11 cellular contexts compared by ENCODE assay signal in genomic region chr6:31575952-31576684, GRCh38. TPM values are rescaled to one million over a fixed set of nuclear protein-coding genes. Genes with fewer than 3 reads are reported as not detected.
A peak's percentile ranks its signal among the peaks of the same experiment; 100 is the strongest.
DNase-seq lines count a peak whose midpoint lies in the region; ATAC-seq and TF ChIP-seq lines count a peak whose summit lies in the region.
"Had no signal": no experiment of that assay in that cellular context is flagged by ENCODE, and none has a peak within 500 bp of the region (broad histone marks: within the 10 kb centered on the region; RNA-seq: fewer than 3 reads in every experiment).

No MANE protein-coding gene starts in this region.

- no peak for DNase-seq in activated CD4-positive, alpha-beta T cell treated with anti-CD3 and anti-CD28 coated beads for 36 hours
- DNase-seq in activated CD4-positive, alpha-beta T cell treated with anti-CD3 and anti-CD28 coated beads for 48 hours: no peak
- peak; percentile 7 to 21 for DNase-seq in SJCRH30
- DNase-seq in stimulated activated naive CD8-positive, alpha-beta T cell treated with anti-CD3 and anti-CD28 coated beads, Interleukin-15, amount 100 ng/mL, for 72 hours: no peak
- no peak for DNase-seq in stimulated activated naive CD4-positive, alpha-beta T cell treated with Interleukin-2 at 50 U/mL for 16 hours (lab: John Stamatoyannopoulos, UW)

- H3K4me3 Mint-ChIP-seq in activated CD4-positive, alpha-beta T cell treated with anti-CD3 and anti-CD28 coated beads for 36 hours: peak overlapping the region; percentile 97
- peak overlapping the region; percentile 86 to 97 for H3K4me3 Mint-ChIP-seq in stimulated activated naive CD8-positive, alpha-beta T cell treated with anti-CD3 and anti-CD28 coated beads, Interleukin-15, amount 100 ng/mL, for 72 hours

- POLR2A ChIA-PET in activated CD4-positive, alpha-beta T cell treated with anti-CD3 and anti-CD28 coated beads for 36 hours (lab: Charles Lee): interaction anchor here (0.9 to 4.9 kb wide), 14 partner anchors 10 to 287 kb away, joined by 3 to 43 read pairs (median 8); partner anchors contain the start of genes DDX39B, LST1, NCR3 and NEU1

- no peaks in the 10 kb centered on the region for H3K9me3 ChIP-seq in SJCRH30 (replicated peaks)
- H3K9me3 ChIP-seq in gastroesophageal sphincter: no peaks in the 10 kb centered on the region

- H3K4me3 ChIP-seq in SJCRH30 (no peak overlapping the region), gastroesophageal sphincter (peak overlapping the region in 1 of 2 donors; percentile 38)

- peaks cover 69% of the 10 kb centered on the region for H3K4me1 Mint-ChIP-seq in activated CD4-positive, alpha-beta T cell treated with anti-CD3 and anti-CD28 coated beads for 36 hours
- peaks cover 88% of the 10 kb centered on the region for H3K4me1 Mint-ChIP-seq in stimulated activated naive CD8-positive, alpha-beta T cell treated with anti-CD3 and anti-CD28 coated beads, Interleukin-15, amount 100 ng/mL, for 72 hours

- intact Hi-C loops in activated CD4-positive, alpha-beta T cell treated with anti-CD3 and anti-CD28 coated beads for 36 hours (cut with DNase I, micrococcal nuclease): loop anchor here (1.0 to 10.0 kb wide), 6 partner anchors 16 to 1231 kb away; partner anchors contain the start of genes PRRC2A (in 1 of the 2) and RPP21 (in 1 of the 2)

- no peak for TF ChIP-seq EP300 in gastroesophageal sphincter (IDR thresholded peaks at IDR 0.05)

- ATAC-seq in activated CD4-positive, alpha-beta T cell treated with anti-CD3 and anti-CD28 coated beads for 36 hours: no peak
- no peak for ATAC-seq in gastroesophageal sphincter
- no peak for ATAC-seq in stimulated activated naive CD8-positive, alpha-beta T cell treated with anti-CD3 and anti-CD28 coated beads, Interleukin-15, amount 100 ng/mL, for 72 hours
- no peak for ATAC-seq in HG02885 (IDR thresholded peaks at IDR 0.05; ENCODE audit: poor library complexity, unreplicated experiment)
- no peak for ATAC-seq in HG02870 (IDR thresholded peaks at IDR 0.05; ENCODE audit: unreplicated experiment)
- ATAC-seq: HCT116 had no signal

- H3K27ac Mint-ChIP-seq in activated CD4-positive, alpha-beta T cell treated with anti-CD3 and anti-CD28 coated beads for 36 hours: peak overlapping the region; percentile 98
- H3K27ac Mint-ChIP-seq in stimulated activated naive CD8-positive, alpha-beta T cell treated with anti-CD3 and anti-CD28 coated beads, Interleukin-15, amount 100 ng/mL, for 72 hours: peak overlapping the region; percentile 47 to 60

- H3K9me3 Mint-ChIP-seq in activated CD4-positive, alpha-beta T cell treated with anti-CD3 and anti-CD28 coated beads for 36 hours (ENCODE audit: low read depth): no peaks in the 10 kb centered on the region
- no peaks in the 10 kb centered on the region for H3K9me3 Mint-ChIP-seq in stimulated activated naive CD8-positive, alpha-beta T cell treated with anti-CD3 and anti-CD28 coated beads, Interleukin-15, amount 100 ng/mL, for 72 hours

- no peaks in the 10 kb centered on the region for H3K36me3 ChIP-seq in SJCRH30
- no peaks in the 10 kb centered on the region for H3K36me3 ChIP-seq in gastroesophageal sphincter

- no peaks in the 10 kb centered on the region for H3K27me3 Mint-ChIP-seq in activated CD4-positive, alpha-beta T cell treated with anti-CD3 and anti-CD28 coated beads for 36 hours
- H3K27me3 Mint-ChIP-seq in stimulated activated naive CD8-positive, alpha-beta T cell treated with anti-CD3 and anti-CD28 coated beads, Interleukin-15, amount 100 ng/mL, for 72 hours: no peaks in the 10 kb centered on the region

- peaks cover 14% of the 10 kb centered on the region; the same call in 1 of the 2 replicates for H3K27me3 ChIP-seq in SJCRH30
- H3K27me3 ChIP-seq in gastroesophageal sphincter: peaks cover 15% of the 10 kb centered on the region

- no peak for TF ChIP-seq POLR2A in gastroesophageal sphincter (IDR thresholded peaks at IDR 0.05)

- CTCF ChIA-PET in activated CD4-positive, alpha-beta T cell treated with anti-CD3 and anti-CD28 coated beads for 36 hours (lab: Charles Lee): interaction anchor here (0.7 to 28.5 kb wide), 9 partner anchors 1 to 115 kb away, joined by 3 to 873 read pairs (median 4); partner anchors contain the start of genes ATP6V1G2, DDX39B, LST1 and LTA

- TF ChIP-seq CTCF in gastroesophageal sphincter (IDR thresholded peaks at IDR 0.05): no peak

- H3K4me1 ChIP-seq in SJCRH30 (no peaks in the 10 kb centered on the region), gastroesophageal sphincter (peaks cover 0 to 8% (median 0%) of the 10 kb centered on the region in 3 donors)

- H3K27ac ChIP-seq in SJCRH30: no peak overlapping the region
- H3K27ac ChIP-seq in gastroesophageal sphincter: peak overlapping the region in 3 of 4 donors; percentile 54 to 71 (median 54)

- peaks cover 60% of the 10 kb centered on the region for H3K36me3 Mint-ChIP-seq in activated CD4-positive, alpha-beta T cell treated with anti-CD3 and anti-CD28 coated beads for 36 hours (ENCODE audit: low read depth)

- 52 to 75% methylated on average over 5 to 6 of the region's 8 CpGs for WGBS in gastroesophageal sphincter (ENCODE audit: low coverage in 1 of 2), 2 donors

RNA-seq across cellular contexts. Expression of gene TNF, which starts 0.8 kb away (rescaled TPM):
- 10 to 100 TPM; 82.3 to 93.3 TPM for total RNA-seq in activated CD4-positive, alpha-beta T cell treated with anti-CD3 and anti-CD28 coated beads for 36 hours
- not detected in 2 replicates for total RNA-seq in SJCRH30 (2014; rRNA removed; shearing (Covaris generic))
- total RNA-seq in gastroesophageal sphincter: under 1 TPM in 1 of 4 donors, not detected in 3; 0.81 TPM
- total RNA-seq: bronchial epithelial cell had no signal

RNA-seq across cellular contexts. Expression of gene LTA, which starts 4.0 kb away (rescaled TPM):
- total RNA-seq in activated CD4-positive, alpha-beta T cell treated with anti-CD3 and anti-CD28 coated beads for 36 hours: 100 to 1,000 TPM; 396 to 570 TPM
- not detected in 2 replicates for total RNA-seq in SJCRH30 (2014; rRNA removed; shearing (Covaris generic))
- not detected for total RNA-seq in gastroesophageal sphincter
- total RNA-seq: bronchial epithelial cell, renal cortical epithelial cell had no signal

RNA-seq across cellular contexts. Expression of gene LTB, which starts 6.1 kb away (rescaled TPM):
- 10 to 100 TPM; 44.9 to 73.3 TPM for total RNA-seq in activated CD4-positive, alpha-beta T cell treated with anti-CD3 and anti-CD28 coated beads for 36 hours
- not detected in 2 replicates for total RNA-seq in SJCRH30 (2014; rRNA removed; shearing (Covaris generic))
- under 1 TPM in 1 of 4 donors, not detected in 3; 0.57 TPM for total RNA-seq in gastroesophageal sphincter
- total RNA-seq: bronchial epithelial cell had no signal

RNA-seq across cellular contexts. Expression of gene LST1, which starts 10.0 kb away (rescaled TPM):
- total RNA-seq in activated CD4-positive, alpha-beta T cell treated with anti-CD3 and anti-CD28 coated beads for 36 hours: 10 to 100 TPM in 1 of 2 experiments, 1 to 10 TPM in 1; 9.1 to 11.1 TPM
- total RNA-seq in SJCRH30 (2014; rRNA removed; shearing (Covaris generic)): not detected in 2 replicates
- 1 to 10 TPM; 1.4 to 7.7 (median 6.9) TPM for total RNA-seq in gastroesophageal sphincter
- total RNA-seq: bronchial epithelial cell, renal cortical epithelial cell had no signal

RNA-seq across cellular contexts. Expression of gene NCR3, which starts 16.7 kb away (rescaled TPM):
- 1 to 10 TPM; 5.4 to 6.6 TPM for total RNA-seq in activated CD4-positive, alpha-beta T cell treated with anti-CD3 and anti-CD28 coated beads for 36 hours
- total RNA-seq in SJCRH30 (2014; rRNA removed; shearing (Covaris generic)): not detected in 2 replicates
- not detected for total RNA-seq in gastroesophageal sphincter
- total RNA-seq: bronchial epithelial cell, renal cortical epithelial cell had no signal

Comparison
In these comparisons a context has a peak if more than half of its experiments do, and no peak if none do; other contexts are left out.
1. DNase-seq: peak in SJCRH30 (2 of 2); none in activated CD4-positive, alpha-beta T cell treated with anti-CD3 and anti-CD28 coated beads for 36 hours (single experiment), activated CD4-positive, alpha-beta T cell treated with anti-CD3 and anti-CD28 coated beads for 48 hours (single experiment), stimulated activated naive CD8-positive, alpha-beta T cell treated with anti-CD3 and anti-CD28 coated beads, Interleukin-15, amount 100 ng/mL, for 72 hours (0 of 2) and stimulated activated naive CD4-positive, alpha-beta T cell treated with Interleukin-2 at 50 U/mL for 16 hours (single experiment).
2. RNA of gene TNF, which starts 0.8 kb away (total RNA-seq): 82.3 to 93.3 TPM in activated CD4-positive, alpha-beta T cell treated with anti-CD3 and anti-CD28 coated beads for 36 hours; 0.81 TPM in gastroesophageal sphincter and not detected in SJCRH30; every median in the first group is over 10 times any median in the second.
3. RNA of gene LTA, which starts 4.0 kb away (total RNA-seq): 396 to 570 TPM in activated CD4-positive, alpha-beta T cell treated with anti-CD3 and anti-CD28 coated beads for 36 hours; not detected in SJCRH30 and not detected in gastroesophageal sphincter; every median in the first group is over 100 times any median in the second.
4. RNA of gene LTB, which starts 6.1 kb away (total RNA-seq): 44.9 to 73.3 TPM in activated CD4-positive, alpha-beta T cell treated with anti-CD3 and anti-CD28 coated beads for 36 hours; 0.57 TPM in gastroesophageal sphincter and not detected in SJCRH30; every median in the first group is over 10 times any median in the second.